ENCODE assay signal across 8 cellular contexts in genomic region chr17:57665128-57665527, GRCh38.
DNase-seq lines count a peak whose midpoint lies in the region; ATAC-seq and TF ChIP-seq lines count a peak whose summit lies in the region.
"Had no signal": no experiment of that assay in that cellular context is flagged by ENCODE, and none has a peak within 500 bp of the region (broad histone marks: within the 10 kb centered on the region; RNA-seq: fewer than 3 reads in every experiment).

No MANE protein-coding gene starts in this region.

- ATAC-seq in GM23338 (peak; percentile 23), GM21390 (IDR thresholded peaks at IDR 0.05; ENCODE audit: unreplicated experiment) (no peak), HG02610 (IDR thresholded peaks at IDR 0.05; ENCODE audit: unreplicated experiment) (no peak)
- no peak for ATAC-seq in effector memory CD8-positive, alpha-beta T cell (replicated peaks)

- H3K79me2 ChIP-seq in GM23338 (replicated peaks; ENCODE audit: insufficient read depth): no peaks in the 10 kb centered on the region
- H3K79me2 ChIP-seq in smooth muscle cell (ENCODE audit: low read depth): no peaks in the 10 kb centered on the region

- H3K9me3 ChIP-seq in smooth muscle cell (replicated peaks; ENCODE audit: low read depth): no peaks in the 10 kb centered on the region

- H3K4me3 Mint-ChIP-seq in GM23338: no peak overlapping the region
- no peak overlapping the region for H3K4me3 Mint-ChIP-seq in effector memory CD8-positive, alpha-beta T cell

- H3K9ac ChIP-seq in smooth muscle cell (ENCODE audit: low read depth): peak overlapping the region; percentile 98

- no peaks in the 10 kb centered on the region for H3K9me3 Mint-ChIP-seq in GM23338
- H3K9me3 Mint-ChIP-seq in effector memory CD8-positive, alpha-beta T cell: no peaks in the 10 kb centered on the region

- no peaks in the 10 kb centered on the region for H3K27me3 ChIP-seq in GM23338 (ENCODE audit: insufficient read depth)
- no peaks in the 10 kb centered on the region for H3K27me3 ChIP-seq in smooth muscle cell (ENCODE audit: low read depth)

- H3K27ac Mint-ChIP-seq in GM23338: peak overlapping the region; percentile 72
- H3K27ac Mint-ChIP-seq in effector memory CD8-positive, alpha-beta T cell: peak overlapping the region; percentile 89

- H3K36me3 ChIP-seq in GM23338 (ENCODE audit: insufficient read depth): no peaks in the 10 kb centered on the region
- no peaks in the 10 kb centered on the region for H3K36me3 ChIP-seq in smooth muscle cell (ENCODE audit: low read depth)

- H3K27ac ChIP-seq in GM23338 (ENCODE audit: low read depth) (0 out of 2 replicates have a peak overlapping the region, but pooled peaks have one; percentile 0), smooth muscle cell (ENCODE audit: low read depth) (peak overlapping the region; percentile 100)

- DNase-seq in GM23338 (ENCODE audit: low spot score) (peak; percentile 32), NCI-H2196 treated with DMSO at 0.1 percent for 48 hours (lab: John Stamatoyannopoulos, UW; ENCODE audit: unreplicated experiment) (peak; percentile 33), smooth muscle cell (lab: John Stamatoyannopoulos, UW; ENCODE audit: unreplicated experiment) (no peak), T-helper 1 cell (no peak)
- DNase-seq in effector memory CD8-positive, alpha-beta T cell: no peak
- DNase-seq: NCI-H2227 treated with DMSO at 0.1 percent for 48 hours had no signal

- no peak for TF ChIP-seq CTCF in GM23338 (conservative IDR thresholded peaks at IDR 0.05; ENCODE audit: low read depth in 2 of 2)
- TF ChIP-seq CTCF in smooth muscle cell (IDR thresholded peaks at IDR 0.05; ENCODE audit: borderline replicate concordance, insufficient read depth, poor library complexity, severe bottlenecking): no peak

- peaks cover 9% of the 10 kb centered on the region for H3K27me3 Mint-ChIP-seq in GM23338 (ENCODE audit: insufficient read depth, low read depth, poor library complexity)
- H3K27me3 Mint-ChIP-seq in effector memory CD8-positive, alpha-beta T cell: no peaks in the 10 kb centered on the region

- H3K36me3 Mint-ChIP-seq in GM23338 (ENCODE audit: low read depth): peaks cover 4% of the 10 kb centered on the region; the same call in 2 of the 3 replicates
- H3K36me3 Mint-ChIP-seq in effector memory CD8-positive, alpha-beta T cell (ENCODE audit: insufficient read depth): peaks cover 11% of the 10 kb centered on the region

- H3K4me2 ChIP-seq in GM23338 (peak overlapping the region; percentile 42), smooth muscle cell (no peak overlapping the region)

- H3K4me3 ChIP-seq in GM23338 (no peak overlapping the region), smooth muscle cell (no peak overlapping the region)

- H2AFZ ChIP-seq in GM23338 (no peak overlapping the region), smooth muscle cell (ENCODE audit: low read depth) (no peak overlapping the region)

- 0 out of 2 replicates have a peak, but pooled peaks cover 3% of the 10 kb centered on the region for H4K20me1 ChIP-seq in GM23338 (replicated peaks; ENCODE audit: insufficient read depth)
- H4K20me1 ChIP-seq in smooth muscle cell (ENCODE audit: low read depth): no peaks in the 10 kb centered on the region

- H3K4me1 Mint-ChIP-seq in GM23338: peaks cover 56% of the 10 kb centered on the region
- peaks cover 16 to 18% of the 10 kb centered on the region in 2 donors for H3K4me1 Mint-ChIP-seq in effector memory CD8-positive, alpha-beta T cell (ENCODE audit: low read depth in 2 of 2)

- peaks cover 5% of the 10 kb centered on the region; the same call in 1 of the 2 replicates for H3F3A ChIP-seq in GM23338 (replicated peaks; ENCODE audit: low read depth)
- H3F3A ChIP-seq in smooth muscle cell (ENCODE audit: low read depth): peaks cover 34% of the 10 kb centered on the region

- peaks cover 40% of the 10 kb centered on the region for H3K4me1 ChIP-seq in GM23338 (ENCODE audit: insufficient read depth)
- peaks cover 52% of the 10 kb centered on the region for H3K4me1 ChIP-seq in smooth muscle cell (ENCODE audit: low read depth)

- H3K9me2 ChIP-seq in GM23338 (ENCODE audit: insufficient read depth): no peaks in the 10 kb centered on the region

- 47% methylated on average over 5 of the region's 5 CpGs for WGBS in smooth muscle cell (ENCODE audit: low lambda C conversion rate)

TF ChIP-seq in GM23338, 12 proteins besides CTCF, POLR2A, EP300 and RAD21 (continues in another document):
- no peak for TF ChIP-seq REST (IDR thresholded peaks at IDR 0.05; ENCODE audit: unreplicated experiment)
- TF ChIP-seq, protein P1, sequence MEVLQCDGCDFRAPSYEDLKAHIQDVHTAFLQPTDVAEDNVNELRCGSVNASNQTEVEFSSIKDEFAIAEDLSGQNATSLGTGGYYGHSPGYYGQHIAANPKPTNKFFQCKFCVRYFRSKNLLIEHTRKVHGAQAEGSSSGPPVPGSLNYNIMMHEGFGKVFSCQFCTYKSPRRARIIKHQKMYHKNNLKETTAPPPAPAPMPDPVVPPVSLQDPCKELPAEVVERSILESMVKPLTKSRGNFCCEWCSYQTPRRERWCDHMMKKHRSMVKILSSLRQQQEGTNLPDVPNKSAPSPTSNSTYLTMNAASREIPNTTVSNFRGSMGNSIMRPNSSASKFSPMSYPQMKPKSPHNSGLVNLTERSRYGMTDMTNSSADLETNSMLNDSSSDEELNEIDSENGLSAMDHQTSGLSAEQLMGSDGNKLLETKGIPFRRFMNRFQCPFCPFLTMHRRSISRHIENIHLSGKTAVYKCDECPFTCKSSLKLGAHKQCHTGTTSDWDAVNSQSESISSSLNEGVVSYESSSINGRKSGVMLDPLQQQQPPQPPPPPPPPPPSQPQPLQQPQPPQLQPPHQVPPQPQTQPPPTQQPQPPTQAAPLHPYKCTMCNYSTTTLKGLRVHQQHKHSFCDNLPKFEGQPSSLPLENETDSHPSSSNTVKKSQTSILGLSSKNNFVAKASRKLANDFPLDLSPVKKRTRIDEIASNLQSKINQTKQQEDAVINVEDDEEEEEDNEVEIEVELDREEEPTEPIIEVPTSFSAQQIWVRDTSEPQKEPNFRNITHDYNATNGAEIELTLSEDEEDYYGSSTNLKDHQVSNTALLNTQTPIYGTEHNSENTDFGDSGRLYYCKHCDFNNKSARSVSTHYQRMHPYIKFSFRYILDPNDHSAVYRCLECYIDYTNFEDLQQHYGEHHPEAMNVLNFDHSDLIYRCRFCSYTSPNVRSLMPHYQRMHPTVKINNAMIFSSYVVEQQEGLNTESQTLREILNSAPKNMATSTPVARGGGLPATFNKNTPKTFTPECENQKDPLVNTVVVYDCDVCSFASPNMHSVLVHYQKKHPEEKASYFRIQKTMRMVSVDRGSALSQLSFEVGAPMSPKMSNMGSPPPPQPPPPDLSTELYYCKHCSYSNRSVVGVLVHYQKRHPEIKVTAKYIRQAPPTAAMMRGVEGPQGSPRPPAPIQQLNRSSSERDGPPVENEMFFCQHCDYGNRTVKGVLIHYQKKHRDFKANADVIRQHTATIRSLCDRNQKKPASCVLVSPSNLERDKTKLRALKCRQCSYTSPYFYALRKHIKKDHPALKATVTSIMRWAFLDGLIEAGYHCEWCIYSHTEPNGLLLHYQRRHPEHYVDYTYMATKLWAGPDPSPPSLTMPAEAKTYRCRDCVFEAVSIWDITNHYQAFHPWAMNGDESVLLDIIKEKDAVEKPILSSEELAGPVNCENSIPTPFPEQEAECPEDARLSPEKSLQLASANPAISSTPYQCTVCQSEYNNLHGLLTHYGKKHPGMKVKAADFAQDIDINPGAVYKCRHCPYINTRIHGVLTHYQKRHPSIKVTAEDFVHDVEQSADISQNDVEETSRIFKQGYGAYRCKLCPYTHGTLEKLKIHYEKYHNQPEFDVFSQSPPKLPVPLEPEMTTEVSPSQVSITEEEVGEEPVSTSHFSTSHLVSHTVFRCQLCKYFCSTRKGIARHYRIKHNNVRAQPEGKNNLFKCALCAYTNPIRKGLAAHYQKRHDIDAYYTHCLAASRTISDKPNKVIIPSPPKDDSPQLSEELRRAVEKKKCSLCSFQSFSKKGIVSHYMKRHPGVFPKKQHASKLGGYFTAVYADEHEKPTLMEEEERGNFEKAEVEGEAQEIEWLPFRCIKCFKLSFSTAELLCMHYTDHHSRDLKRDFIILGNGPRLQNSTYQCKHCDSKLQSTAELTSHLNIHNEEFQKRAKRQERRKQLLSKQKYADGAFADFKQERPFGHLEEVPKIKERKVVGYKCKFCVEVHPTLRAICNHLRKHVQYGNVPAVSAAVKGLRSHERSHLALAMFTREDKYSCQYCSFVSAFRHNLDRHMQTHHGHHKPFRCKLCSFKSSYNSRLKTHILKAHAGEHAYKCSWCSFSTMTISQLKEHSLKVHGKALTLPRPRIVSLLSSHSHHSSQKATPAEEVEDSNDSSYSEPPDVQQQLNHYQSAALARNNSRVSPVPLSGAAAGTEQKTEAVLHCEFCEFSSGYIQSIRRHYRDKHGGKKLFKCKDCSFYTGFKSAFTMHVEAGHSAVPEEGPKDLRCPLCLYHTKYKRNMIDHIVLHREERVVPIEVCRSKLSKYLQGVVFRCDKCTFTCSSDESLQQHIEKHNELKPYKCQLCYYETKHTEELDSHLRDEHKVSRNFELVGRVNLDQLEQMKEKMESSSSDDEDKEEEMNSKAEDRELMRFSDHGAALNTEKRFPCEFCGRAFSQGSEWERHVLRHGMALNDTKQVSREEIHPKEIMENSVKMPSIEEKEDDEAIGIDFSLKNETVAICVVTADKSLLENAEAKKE (CRISPR knock-in tag; IDR thresholded peaks at IDR 0.05): no peak

Comparison
In these comparisons a context has a peak if more than half of its experiments do, and no peak if none do; other contexts are left out.
1. DNase-seq: peak in GM23338 (single experiment) and NCI-H2196 treated with DMSO at 0.1 percent for 48 hours (single experiment); none in effector memory CD8-positive, alpha-beta T cell (0 of 3), smooth muscle cell (single experiment) and T-helper 1 cell (0 of 5).